9 cellular contexts compared by ENCODE assay signal in genomic region chr11:95699631-95700470, GRCh38.
DNase-seq lines count a peak whose midpoint lies in the region; ATAC-seq and TF ChIP-seq lines count a peak whose summit lies in the region.
"Had no signal": no experiment of that assay in that cellular context is flagged by ENCODE, and none has a peak within 500 bp of the region (broad histone marks: within the 10 kb centered on the region; RNA-seq: fewer than 3 reads in every experiment).

No MANE protein-coding gene starts in this region.

- peak overlapping the region; percentile 1; the same call in 1 of the 2 replicates for H2AFZ ChIP-seq in Karpas-422 (ENCODE audit: low read length)

- WGBS in esophagus squamous epithelium, 2 donors = 42 to 56% methylated on average over 2 of the region's 2 CpGs

- intact Hi-C loops in esophagus squamous epithelium (cut with DNase I) = loop anchor here (5.0 to 10.0 kb wide), 5 partner anchors 62 to 545 kb away; partner anchors contain the start of gene SESN3

- peak overlapping the region; percentile 9 for H3K4me2 ChIP-seq in Karpas-422 (ENCODE audit: low read depth, low read length, poor library complexity, severe bottlenecking)

- H3K9ac ChIP-seq in Karpas-422 (ENCODE audit: low read length) = no peak overlapping the region

- no peaks in the 10 kb centered on the region for H4K20me1 ChIP-seq in Karpas-422 (ENCODE audit: insufficient read depth, low read depth, low read length)

- H3K9me3 ChIP-seq in Karpas-422 (ENCODE audit: low read length) (no peaks in the 10 kb centered on the region), esophagus squamous epithelium (no peaks in the 10 kb centered on the region)
- H3K9me3 ChIP-seq: SJSA1 had no signal

- no peaks in the 10 kb centered on the region for H3K79me2 ChIP-seq in Karpas-422 (ENCODE audit: low read length)

- H3K36me3 ChIP-seq in Karpas-422 (ENCODE audit: insufficient read depth, low read length) (no peaks in the 10 kb centered on the region), esophagus squamous epithelium (no peaks in the 10 kb centered on the region)
- H3K36me3 ChIP-seq: SJSA1 had no signal

- no peak for TF ChIP-seq CTCF in AG10803 (conservative IDR thresholded peaks at IDR 0.05; ENCODE audit: low read length)
- TF ChIP-seq CTCF in esophagus squamous epithelium (IDR thresholded peaks at IDR 0.05) = no peak

- H3K4me3 ChIP-seq in AG10803 (ENCODE audit: low read length) = no peak overlapping the region
- H3K4me3 ChIP-seq in Karpas-422 (ENCODE audit: low read length) = no peak overlapping the region
- no peak overlapping the region for H3K4me3 ChIP-seq in esophagus squamous epithelium
- H3K4me3 ChIP-seq: SJSA1 had no signal

- ATAC-seq in GM19452 (IDR thresholded peaks at IDR 0.05; ENCODE audit: unreplicated experiment) = peak; percentile 47

- H3K27ac ChIP-seq in Karpas-422 (ENCODE audit: low read length) = no peak overlapping the region
- H3K27ac ChIP-seq in esophagus squamous epithelium = peak overlapping the region in 3 of 4 donors; percentile 27 to 39 (median 31)
- H3K27ac ChIP-seq: SJSA1 had no signal

- peaks cover 18% of the 10 kb centered on the region for H3K4me1 ChIP-seq in Karpas-422 (ENCODE audit: low read length)
- H3K4me1 ChIP-seq in esophagus squamous epithelium = peaks cover 5 to 76% (median 31%) of the 10 kb centered on the region in 3 donors
- H3K4me1 ChIP-seq: SJSA1 had no signal

- H3K27me3 ChIP-seq in Karpas-422 (ENCODE audit: low read length) (0 out of 2 replicates have a peak, but pooled peaks cover 5% of the 10 kb centered on the region), esophagus squamous epithelium (no peaks in the 10 kb centered on the region)
- H3K27me3 ChIP-seq: SJSA1 had no signal

- peak; percentile 42 for DNase-seq in AG10803 (ENCODE audit: low read depth)
- DNase-seq in Karpas-422 = no peak
- DNase-seq in esophagus squamous epithelium (lab: John Stamatoyannopoulos, UW) = no peak
- no peak for DNase-seq in DMS114 treated with DMSO at 0.1 percent for 48 hours (lab: John Stamatoyannopoulos, UW; ENCODE audit: unreplicated experiment)
- DNase-seq in activated CD4-positive, CD25-positive, alpha-beta regulatory T cell treated with anti-CD3 and anti-CD28 coated beads, Interleukin-2, amount 50 U/mL, for 72 hours = no peak
- no peak for DNase-seq in NAMALWA (ENCODE audit: low spot score)
- DNase-seq in islet precursor cell = no peak

- no peak for TF ChIP-seq POLR2A in esophagus squamous epithelium (IDR thresholded peaks at IDR 0.05)

- H3K9me2 ChIP-seq in Karpas-422 (replicated peaks; ENCODE audit: insufficient read depth, low read length) = no peaks in the 10 kb centered on the region
